1 cellular context compared by ENCODE assay signal in the genomic region with DNA sequence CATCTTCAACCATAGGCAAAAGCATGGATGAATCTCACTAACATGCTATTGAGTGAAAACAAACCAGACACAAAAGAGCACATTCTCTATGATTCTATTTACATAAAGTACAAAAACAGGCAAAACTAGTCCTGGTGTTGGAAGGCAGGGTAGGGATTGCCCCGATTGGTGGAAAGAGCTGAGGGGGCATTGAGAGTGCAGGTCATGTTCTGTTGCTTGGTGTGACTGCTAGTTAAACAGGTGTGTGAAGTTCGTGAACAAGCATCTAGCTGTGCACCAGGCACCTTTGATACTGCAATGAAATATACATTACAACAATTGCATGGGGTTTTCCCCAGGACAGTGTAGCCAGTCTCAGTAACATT.
TF ChIP-seq lines count a peak whose summit lies in the region.

No MANE protein-coding gene starts in this region.

TF ChIP-seq in K562, 482 proteins besides CTCF, POLR2A, EP300 and RAD21:
- TF ChIP-seq, protein P1, sequence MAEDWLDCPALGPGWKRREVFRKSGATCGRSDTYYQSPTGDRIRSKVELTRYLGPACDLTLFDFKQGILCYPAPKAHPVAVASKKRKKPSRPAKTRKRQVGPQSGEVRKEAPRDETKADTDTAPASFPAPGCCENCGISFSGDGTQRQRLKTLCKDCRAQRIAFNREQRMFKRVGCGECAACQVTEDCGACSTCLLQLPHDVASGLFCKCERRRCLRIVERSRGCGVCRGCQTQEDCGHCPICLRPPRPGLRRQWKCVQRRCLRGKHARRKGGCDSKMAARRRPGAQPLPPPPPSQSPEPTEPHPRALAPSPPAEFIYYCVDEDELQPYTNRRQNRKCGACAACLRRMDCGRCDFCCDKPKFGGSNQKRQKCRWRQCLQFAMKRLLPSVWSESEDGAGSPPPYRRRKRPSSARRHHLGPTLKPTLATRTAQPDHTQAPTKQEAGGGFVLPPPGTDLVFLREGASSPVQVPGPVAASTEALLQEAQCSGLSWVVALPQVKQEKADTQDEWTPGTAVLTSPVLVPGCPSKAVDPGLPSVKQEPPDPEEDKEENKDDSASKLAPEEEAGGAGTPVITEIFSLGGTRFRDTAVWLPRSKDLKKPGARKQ (CRISPR knock-in tag; IDR thresholded peaks at IDR 0.05): no peak
- TF ChIP-seq, protein P2, sequence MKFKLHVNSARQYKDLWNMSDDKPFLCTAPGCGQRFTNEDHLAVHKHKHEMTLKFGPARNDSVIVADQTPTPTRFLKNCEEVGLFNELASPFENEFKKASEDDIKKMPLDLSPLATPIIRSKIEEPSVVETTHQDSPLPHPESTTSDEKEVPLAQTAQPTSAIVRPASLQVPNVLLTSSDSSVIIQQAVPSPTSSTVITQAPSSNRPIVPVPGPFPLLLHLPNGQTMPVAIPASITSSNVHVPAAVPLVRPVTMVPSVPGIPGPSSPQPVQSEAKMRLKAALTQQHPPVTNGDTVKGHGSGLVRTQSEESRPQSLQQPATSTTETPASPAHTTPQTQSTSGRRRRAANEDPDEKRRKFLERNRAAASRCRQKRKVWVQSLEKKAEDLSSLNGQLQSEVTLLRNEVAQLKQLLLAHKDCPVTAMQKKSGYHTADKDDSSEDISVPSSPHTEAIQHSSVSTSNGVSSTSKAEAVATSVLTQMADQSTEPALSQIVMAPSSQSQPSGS (CRISPR knock-in tag; IDR thresholded peaks at IDR 0.05): no peak
- no peak for TF ChIP-seq MYNN (IDR thresholded peaks at IDR 0.05)
- TF ChIP-seq MYNN (CRISPR knock-in tag; IDR thresholded peaks at IDR 0.05): no peak
- no peak for TF ChIP-seq ZNF316 (IDR thresholded peaks at IDR 0.05)
- TF ChIP-seq, protein P3, sequence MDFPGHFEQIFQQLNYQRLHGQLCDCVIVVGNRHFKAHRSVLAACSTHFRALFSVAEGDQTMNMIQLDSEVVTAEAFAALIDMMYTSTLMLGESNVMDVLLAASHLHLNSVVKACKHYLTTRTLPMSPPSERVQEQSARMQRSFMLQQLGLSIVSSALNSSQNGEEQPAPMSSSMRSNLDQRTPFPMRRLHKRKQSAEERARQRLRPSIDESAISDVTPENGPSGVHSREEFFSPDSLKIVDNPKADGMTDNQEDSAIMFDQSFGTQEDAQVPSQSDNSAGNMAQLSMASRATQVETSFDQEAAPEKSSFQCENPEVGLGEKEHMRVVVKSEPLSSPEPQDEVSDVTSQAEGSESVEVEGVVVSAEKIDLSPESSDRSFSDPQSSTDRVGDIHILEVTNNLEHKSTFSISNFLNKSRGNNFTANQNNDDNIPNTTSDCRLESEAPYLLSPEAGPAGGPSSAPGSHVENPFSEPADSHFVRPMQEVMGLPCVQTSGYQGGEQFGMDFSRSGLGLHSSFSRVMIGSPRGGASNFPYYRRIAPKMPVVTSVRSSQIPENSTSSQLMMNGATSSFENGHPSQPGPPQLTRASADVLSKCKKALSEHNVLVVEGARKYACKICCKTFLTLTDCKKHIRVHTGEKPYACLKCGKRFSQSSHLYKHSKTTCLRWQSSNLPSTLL (IDR thresholded peaks at IDR 0.05): no peak
- TF ChIP-seq MED1 (CRISPR knock-in tag; IDR thresholded peaks at IDR 0.05; ENCODE audit: borderline replicate concordance): no peak
- TF ChIP-seq PHF20 (IDR thresholded peaks at IDR 0.05; ENCODE audit: partially characterized antibody): no peak
- TF ChIP-seq KDM1A (IDR thresholded peaks at IDR 0.05): peak in 1 of 2 experiments; percentile 36; a peak in 1 of 4 replicates
- TF ChIP-seq, protein P4, sequence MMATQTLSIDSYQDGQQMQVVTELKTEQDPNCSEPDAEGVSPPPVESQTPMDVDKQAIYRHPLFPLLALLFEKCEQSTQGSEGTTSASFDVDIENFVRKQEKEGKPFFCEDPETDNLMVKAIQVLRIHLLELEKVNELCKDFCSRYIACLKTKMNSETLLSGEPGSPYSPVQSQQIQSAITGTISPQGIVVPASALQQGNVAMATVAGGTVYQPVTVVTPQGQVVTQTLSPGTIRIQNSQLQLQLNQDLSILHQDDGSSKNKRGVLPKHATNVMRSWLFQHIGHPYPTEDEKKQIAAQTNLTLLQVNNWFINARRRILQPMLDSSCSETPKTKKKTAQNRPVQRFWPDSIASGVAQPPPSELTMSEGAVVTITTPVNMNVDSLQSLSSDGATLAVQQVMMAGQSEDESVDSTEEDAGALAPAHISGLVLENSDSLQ (IDR thresholded peaks at IDR 0.05): no peak
- TF ChIP-seq, protein P5, sequence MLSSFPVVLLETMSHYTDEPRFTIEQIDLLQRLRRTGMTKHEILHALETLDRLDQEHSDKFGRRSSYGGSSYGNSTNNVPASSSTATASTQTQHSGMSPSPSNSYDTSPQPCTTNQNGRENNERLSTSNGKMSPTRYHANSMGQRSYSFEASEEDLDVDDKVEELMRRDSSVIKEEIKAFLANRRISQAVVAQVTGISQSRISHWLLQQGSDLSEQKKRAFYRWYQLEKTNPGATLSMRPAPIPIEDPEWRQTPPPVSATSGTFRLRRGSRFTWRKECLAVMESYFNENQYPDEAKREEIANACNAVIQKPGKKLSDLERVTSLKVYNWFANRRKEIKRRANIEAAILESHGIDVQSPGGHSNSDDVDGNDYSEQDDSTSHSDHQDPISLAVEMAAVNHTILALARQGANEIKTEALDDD (IDR thresholded peaks at IDR 0.05): peak; percentile 34; the same call in 1 of the 2 replicates
- no peak for TF ChIP-seq SLC30A9 (CRISPR knock-in tag; IDR thresholded peaks at IDR 0.05)
- no peak for TF ChIP-seq TAF7 (tag; IDR thresholded peaks at IDR 0.05)
- no peak for TF ChIP-seq ILF3 (IDR thresholded peaks at IDR 0.05; ENCODE audit: borderline replicate concordance)
- TF ChIP-seq BRD4 (IDR thresholded peaks at IDR 0.05): no peak
- no peak for TF ChIP-seq ZBTB17 (CRISPR knock-in tag; IDR thresholded peaks at IDR 0.05)
- no peak for TF ChIP-seq HCFC1 (IDR thresholded peaks at IDR 0.05; ENCODE audit: low read depth, low read length)
- TF ChIP-seq STAG1 (CRISPR knock-in tag; IDR thresholded peaks at IDR 0.05; ENCODE audit: borderline replicate concordance): no peak
